ENCODE assay signal across 8 cellular contexts in genomic region chr11:126268708-126269579, GRCh38. TPM values are rescaled to one million over a fixed set of nuclear protein-coding genes. Genes with fewer than 3 reads are reported as not detected.
DNase-seq lines count a peak whose midpoint lies in the region; ATAC-seq and TF ChIP-seq lines count a peak whose summit lies in the region.

FOXRED1 (plus strand) TSS chr11:126269154; CDS start chr11:126269207, 53 bp downstream.
SRPRA (minus strand) TSS chr11:126268895; CDS start chr11:126268804, 91 bp downstream.

- H3K4me3 ChIP-seq in Jurkat, Clone E6-1 (ENCODE audit: low read length), result peak within 1 kb of the TSS; percentile 98
- peak within 1 kb of the TSS; percentile 95 for H3K4me3 ChIP-seq in PC-9

- peak within 1 kb of the TSS; percentile 97 for H2AFZ ChIP-seq in PC-9

- peak; percentile 99 for ATAC-seq in GM21619 (IDR thresholded peaks at IDR 0.05; ENCODE audit: unreplicated experiment)

- H3K27ac ChIP-seq in PC-9 (peak within 1 kb of the TSS; percentile 63), epithelial cell of prostate (peak within 1 kb of the TSS; percentile 75)

- no peaks in the 10 kb centered on the region for H3K9me3 ChIP-seq in PC-9 (ENCODE audit: insufficient read depth, low read depth)

- peaks cover 44% of the 10 kb centered on the region for H3K79me2 ChIP-seq in PC-9 (ENCODE audit: low read depth)

- POLR2A ChIA-PET in PC-9 (lab: Charles Lee; ENCODE audit: unreplicated experiment), result no interaction called here

- BruUV-seq in PC-9 (replicated peaks; lab: Mats Ljungman, UMichigan), result TSS peak; percentile 73

- intact Hi-C loops in PC-9 (cut with micrococcal nuclease; ENCODE audit: unreplicated experiment), result loop anchor here (1.0 to 10.0 kb wide), 3 partner anchors 14 to 344 kb away; partner anchors contain the start of genes FAM118B, RPUSD4 and TIRAP

- H3K9me2 ChIP-seq in PC-9 (ENCODE audit: insufficient read depth), result no peaks in the 10 kb centered on the region

- peak within 1 kb of the TSS; percentile 97 for H3K4me2 ChIP-seq in PC-9

- CTCF ChIA-PET in PC-9 (lab: Charles Lee), result no interaction called here

- peaks cover 18% of the 10 kb centered on the region for H3K4me1 ChIP-seq in PC-9 (replicated peaks; ENCODE audit: insufficient read depth)

- H3F3A ChIP-seq in PC-9 (ENCODE audit: insufficient read depth, low read depth), result no peaks in the 10 kb centered on the region

- 0 out of 2 replicates have a peak, but pooled peaks cover 4% of the 10 kb centered on the region for H4K20me1 ChIP-seq in PC-9 (ENCODE audit: insufficient read depth)

- DNase-seq in DMS153 (lab: John Stamatoyannopoulos, UW) (peak; percentile 97), PC-9 (peak; percentile 97 to 99), epithelial cell of prostate (ENCODE audit: low read depth, low spot score) (peak; percentile 96), mucosa of gallbladder (ENCODE audit: low spot score) (peak; percentile 99)
- DNase-seq in Jurkat, Clone E6-1 (ENCODE audit: low read depth, low spot score), result peak; percentile 98
- DNase-seq in activated T-cell treated with anti-CD3 and anti-CD28 coated beads, Interleukin-2, amount 50 U/mL, for 1 hour, result peak; percentile 100
- DNase-seq in stimulated activated CD8-positive, alpha-beta memory T cell treated with anti-CD3 and anti-CD28 coated beads, Interleukin-4, amount 100 ng/mL, for 4 hours (ENCODE audit: low read depth in 2 of 2, low spot score in 1 of 2), result peak; percentile 99 to 100

- peaks cover 43% of the 10 kb centered on the region for H3K36me3 ChIP-seq in PC-9 (ENCODE audit: low read depth)

- no peaks in the 10 kb centered on the region for H3K27me3 ChIP-seq in PC-9 (ENCODE audit: insufficient read depth, low read depth)

- TF ChIP-seq CTCF in PC-9 (conservative IDR thresholded peaks at IDR 0.05), result no peak

RNA-seq across cellular contexts. Expression of gene FOXRED1, which starts in this region (rescaled TPM):
- polyA plus RNA-seq in Jurkat, Clone E6-1 (2012; ENCODE audit: insufficient read depth, insufficient read length), result 67.7 TPM
- 40.4 and 43.2 TPM in 2 replicates for total RNA-seq in PC-9 (2021)
- 29.3 TPM for total RNA-seq in mucosa of gallbladder

RNA-seq across cellular contexts. Expression of gene SRPRA, which starts in this region (rescaled TPM):
- polyA plus RNA-seq in Jurkat, Clone E6-1 (2012; ENCODE audit: insufficient read depth, insufficient read length), result 71.6 TPM
- total RNA-seq in PC-9 (2021), result 53.3 and 57.1 TPM in 2 replicates
- total RNA-seq in mucosa of gallbladder, result 138 TPM

Comparison
In these comparisons a context has a peak if more than half of its experiments do, and no peak if none do; other contexts are left out.
1. Peak in every context shown above with its lines: DNase-seq, ATAC-seq, H3K4me3 ChIP-seq and H3K27ac ChIP-seq.